1 cellular context compared by ENCODE assay signal in the genomic region with DNA sequence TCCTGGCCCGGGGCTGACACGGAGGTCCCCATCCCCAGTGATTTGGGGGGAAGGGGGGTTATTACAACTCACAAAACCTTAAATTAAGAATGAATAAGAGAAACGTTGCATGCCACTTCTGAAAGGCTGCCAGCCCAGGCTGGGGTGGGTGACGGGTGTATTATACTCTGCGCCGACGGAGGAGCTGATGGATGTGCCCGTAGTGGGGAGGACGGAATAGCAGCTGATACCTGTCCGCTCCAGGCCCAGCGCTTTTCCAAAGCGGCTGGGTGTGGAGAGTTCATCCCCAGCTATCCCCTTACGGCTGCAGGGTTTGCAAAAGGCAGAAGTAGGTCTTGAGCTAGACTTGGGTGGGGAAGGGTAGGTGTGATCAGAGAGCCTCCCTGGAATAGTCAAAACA.
TF ChIP-seq lines count a peak whose summit lies in the region.

No MANE protein-coding gene starts in this region.

TF ChIP-seq in GM23338, 12 proteins besides CTCF, POLR2A, EP300 and RAD21:
- TF ChIP-seq, protein P1, sequence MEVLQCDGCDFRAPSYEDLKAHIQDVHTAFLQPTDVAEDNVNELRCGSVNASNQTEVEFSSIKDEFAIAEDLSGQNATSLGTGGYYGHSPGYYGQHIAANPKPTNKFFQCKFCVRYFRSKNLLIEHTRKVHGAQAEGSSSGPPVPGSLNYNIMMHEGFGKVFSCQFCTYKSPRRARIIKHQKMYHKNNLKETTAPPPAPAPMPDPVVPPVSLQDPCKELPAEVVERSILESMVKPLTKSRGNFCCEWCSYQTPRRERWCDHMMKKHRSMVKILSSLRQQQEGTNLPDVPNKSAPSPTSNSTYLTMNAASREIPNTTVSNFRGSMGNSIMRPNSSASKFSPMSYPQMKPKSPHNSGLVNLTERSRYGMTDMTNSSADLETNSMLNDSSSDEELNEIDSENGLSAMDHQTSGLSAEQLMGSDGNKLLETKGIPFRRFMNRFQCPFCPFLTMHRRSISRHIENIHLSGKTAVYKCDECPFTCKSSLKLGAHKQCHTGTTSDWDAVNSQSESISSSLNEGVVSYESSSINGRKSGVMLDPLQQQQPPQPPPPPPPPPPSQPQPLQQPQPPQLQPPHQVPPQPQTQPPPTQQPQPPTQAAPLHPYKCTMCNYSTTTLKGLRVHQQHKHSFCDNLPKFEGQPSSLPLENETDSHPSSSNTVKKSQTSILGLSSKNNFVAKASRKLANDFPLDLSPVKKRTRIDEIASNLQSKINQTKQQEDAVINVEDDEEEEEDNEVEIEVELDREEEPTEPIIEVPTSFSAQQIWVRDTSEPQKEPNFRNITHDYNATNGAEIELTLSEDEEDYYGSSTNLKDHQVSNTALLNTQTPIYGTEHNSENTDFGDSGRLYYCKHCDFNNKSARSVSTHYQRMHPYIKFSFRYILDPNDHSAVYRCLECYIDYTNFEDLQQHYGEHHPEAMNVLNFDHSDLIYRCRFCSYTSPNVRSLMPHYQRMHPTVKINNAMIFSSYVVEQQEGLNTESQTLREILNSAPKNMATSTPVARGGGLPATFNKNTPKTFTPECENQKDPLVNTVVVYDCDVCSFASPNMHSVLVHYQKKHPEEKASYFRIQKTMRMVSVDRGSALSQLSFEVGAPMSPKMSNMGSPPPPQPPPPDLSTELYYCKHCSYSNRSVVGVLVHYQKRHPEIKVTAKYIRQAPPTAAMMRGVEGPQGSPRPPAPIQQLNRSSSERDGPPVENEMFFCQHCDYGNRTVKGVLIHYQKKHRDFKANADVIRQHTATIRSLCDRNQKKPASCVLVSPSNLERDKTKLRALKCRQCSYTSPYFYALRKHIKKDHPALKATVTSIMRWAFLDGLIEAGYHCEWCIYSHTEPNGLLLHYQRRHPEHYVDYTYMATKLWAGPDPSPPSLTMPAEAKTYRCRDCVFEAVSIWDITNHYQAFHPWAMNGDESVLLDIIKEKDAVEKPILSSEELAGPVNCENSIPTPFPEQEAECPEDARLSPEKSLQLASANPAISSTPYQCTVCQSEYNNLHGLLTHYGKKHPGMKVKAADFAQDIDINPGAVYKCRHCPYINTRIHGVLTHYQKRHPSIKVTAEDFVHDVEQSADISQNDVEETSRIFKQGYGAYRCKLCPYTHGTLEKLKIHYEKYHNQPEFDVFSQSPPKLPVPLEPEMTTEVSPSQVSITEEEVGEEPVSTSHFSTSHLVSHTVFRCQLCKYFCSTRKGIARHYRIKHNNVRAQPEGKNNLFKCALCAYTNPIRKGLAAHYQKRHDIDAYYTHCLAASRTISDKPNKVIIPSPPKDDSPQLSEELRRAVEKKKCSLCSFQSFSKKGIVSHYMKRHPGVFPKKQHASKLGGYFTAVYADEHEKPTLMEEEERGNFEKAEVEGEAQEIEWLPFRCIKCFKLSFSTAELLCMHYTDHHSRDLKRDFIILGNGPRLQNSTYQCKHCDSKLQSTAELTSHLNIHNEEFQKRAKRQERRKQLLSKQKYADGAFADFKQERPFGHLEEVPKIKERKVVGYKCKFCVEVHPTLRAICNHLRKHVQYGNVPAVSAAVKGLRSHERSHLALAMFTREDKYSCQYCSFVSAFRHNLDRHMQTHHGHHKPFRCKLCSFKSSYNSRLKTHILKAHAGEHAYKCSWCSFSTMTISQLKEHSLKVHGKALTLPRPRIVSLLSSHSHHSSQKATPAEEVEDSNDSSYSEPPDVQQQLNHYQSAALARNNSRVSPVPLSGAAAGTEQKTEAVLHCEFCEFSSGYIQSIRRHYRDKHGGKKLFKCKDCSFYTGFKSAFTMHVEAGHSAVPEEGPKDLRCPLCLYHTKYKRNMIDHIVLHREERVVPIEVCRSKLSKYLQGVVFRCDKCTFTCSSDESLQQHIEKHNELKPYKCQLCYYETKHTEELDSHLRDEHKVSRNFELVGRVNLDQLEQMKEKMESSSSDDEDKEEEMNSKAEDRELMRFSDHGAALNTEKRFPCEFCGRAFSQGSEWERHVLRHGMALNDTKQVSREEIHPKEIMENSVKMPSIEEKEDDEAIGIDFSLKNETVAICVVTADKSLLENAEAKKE (CRISPR knock-in tag; IDR thresholded peaks at IDR 0.05): no peak
- TF ChIP-seq EZH2phosphoT487 (IDR thresholded peaks at IDR 0.05; ENCODE audit: unreplicated experiment) (no peak), NANOG (IDR thresholded peaks at IDR 0.05; ENCODE audit: borderline replicate concordance) (no peak), ZNF114 (CRISPR knock-in tag; IDR thresholded peaks at IDR 0.05) (no peak), POLR2AphosphoS5 (IDR thresholded peaks at IDR 0.05; ENCODE audit: low read depth) (no peak)
- TF ChIP-seq, protein P2, sequence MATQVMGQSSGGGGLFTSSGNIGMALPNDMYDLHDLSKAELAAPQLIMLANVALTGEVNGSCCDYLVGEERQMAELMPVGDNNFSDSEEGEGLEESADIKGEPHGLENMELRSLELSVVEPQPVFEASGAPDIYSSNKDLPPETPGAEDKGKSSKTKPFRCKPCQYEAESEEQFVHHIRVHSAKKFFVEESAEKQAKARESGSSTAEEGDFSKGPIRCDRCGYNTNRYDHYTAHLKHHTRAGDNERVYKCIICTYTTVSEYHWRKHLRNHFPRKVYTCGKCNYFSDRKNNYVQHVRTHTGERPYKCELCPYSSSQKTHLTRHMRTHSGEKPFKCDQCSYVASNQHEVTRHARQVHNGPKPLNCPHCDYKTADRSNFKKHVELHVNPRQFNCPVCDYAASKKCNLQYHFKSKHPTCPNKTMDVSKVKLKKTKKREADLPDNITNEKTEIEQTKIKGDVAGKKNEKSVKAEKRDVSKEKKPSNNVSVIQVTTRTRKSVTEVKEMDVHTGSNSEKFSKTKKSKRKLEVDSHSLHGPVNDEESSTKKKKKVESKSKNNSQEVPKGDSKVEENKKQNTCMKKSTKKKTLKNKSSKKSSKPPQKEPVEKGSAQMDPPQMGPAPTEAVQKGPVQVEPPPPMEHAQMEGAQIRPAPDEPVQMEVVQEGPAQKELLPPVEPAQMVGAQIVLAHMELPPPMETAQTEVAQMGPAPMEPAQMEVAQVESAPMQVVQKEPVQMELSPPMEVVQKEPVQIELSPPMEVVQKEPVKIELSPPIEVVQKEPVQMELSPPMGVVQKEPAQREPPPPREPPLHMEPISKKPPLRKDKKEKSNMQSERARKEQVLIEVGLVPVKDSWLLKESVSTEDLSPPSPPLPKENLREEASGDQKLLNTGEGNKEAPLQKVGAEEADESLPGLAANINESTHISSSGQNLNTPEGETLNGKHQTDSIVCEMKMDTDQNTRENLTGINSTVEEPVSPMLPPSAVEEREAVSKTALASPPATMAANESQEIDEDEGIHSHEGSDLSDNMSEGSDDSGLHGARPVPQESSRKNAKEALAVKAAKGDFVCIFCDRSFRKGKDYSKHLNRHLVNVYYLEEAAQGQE (IDR thresholded peaks at IDR 0.05; ENCODE audit: unreplicated experiment): no peak
- TF ChIP-seq, protein P3, sequence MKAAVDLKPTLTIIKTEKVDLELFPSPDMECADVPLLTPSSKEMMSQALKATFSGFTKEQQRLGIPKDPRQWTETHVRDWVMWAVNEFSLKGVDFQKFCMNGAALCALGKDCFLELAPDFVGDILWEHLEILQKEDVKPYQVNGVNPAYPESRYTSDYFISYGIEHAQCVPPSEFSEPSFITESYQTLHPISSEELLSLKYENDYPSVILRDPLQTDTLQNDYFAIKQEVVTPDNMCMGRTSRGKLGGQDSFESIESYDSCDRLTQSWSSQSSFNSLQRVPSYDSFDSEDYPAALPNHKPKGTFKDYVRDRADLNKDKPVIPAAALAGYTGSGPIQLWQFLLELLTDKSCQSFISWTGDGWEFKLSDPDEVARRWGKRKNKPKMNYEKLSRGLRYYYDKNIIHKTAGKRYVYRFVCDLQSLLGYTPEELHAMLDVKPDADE (IDR thresholded peaks at IDR 0.05): no peak
